In genomic region chr17:80279895-80280294, GRCh38 we compare ENCODE assay signal across 9 cellular contexts. TPM values are rescaled to one million over a fixed set of nuclear protein-coding genes. Genes with fewer than 3 reads are reported as not detected.
DNase-seq lines count a peak whose midpoint lies in the region; ATAC-seq and FAIRE-seq lines count a peak whose summit lies in the region.
"Had no signal": no experiment of that assay in that cellular context is flagged by ENCODE, and none has a peak within 500 bp of the region (broad histone marks: within the 10 kb centered on the region; RNA-seq: fewer than 3 reads in every experiment).

No MANE protein-coding gene starts in this region.

- ATAC-seq in activated naive CD8-positive, alpha-beta T cell treated with anti-CD3 and anti-CD28 coated beads, Interleukin-2, amount 50 U/mL, for 24 hours: no peak
- ATAC-seq in Right ventricle myocardium superior (ENCODE audit: poor library complexity) (peak; percentile 79), sciatic nerve (peak; percentile 90), HG02852 (IDR thresholded peaks at IDR 0.05; ENCODE audit: unreplicated experiment) (no peak)
- ATAC-seq in activated CD4-positive, CD25-positive, alpha-beta regulatory T cell treated with anti-CD3 and anti-CD28 coated beads, Interleukin-2, amount 50 U/mL, for 24 hours: no peak
- ATAC-seq: body of pancreas had no signal

- H3K4me1 Mint-ChIP-seq in activated naive CD8-positive, alpha-beta T cell treated with anti-CD3 and anti-CD28 coated beads, Interleukin-2, amount 50 U/mL, for 24 hours: peaks cover 22% of the 10 kb centered on the region

- no peak for FAIRE-seq in frontal cortex (lab: Jason Lieb, UNC)

- H3K4me3 Mint-ChIP-seq in activated naive CD8-positive, alpha-beta T cell treated with anti-CD3 and anti-CD28 coated beads, Interleukin-2, amount 50 U/mL, for 24 hours: no peak overlapping the region

- no peaks in the 10 kb centered on the region for H3K27me3 Mint-ChIP-seq in activated naive CD8-positive, alpha-beta T cell treated with anti-CD3 and anti-CD28 coated beads, Interleukin-2, amount 50 U/mL, for 24 hours

- H3K27ac Mint-ChIP-seq in activated naive CD8-positive, alpha-beta T cell treated with anti-CD3 and anti-CD28 coated beads, Interleukin-2, amount 50 U/mL, for 24 hours: peak overlapping the region; percentile 68

- no peak overlapping the region for H3K27ac ChIP-seq in caudate nucleus (ENCODE audit: low read depth, low read length)
- H3K27ac ChIP-seq: body of pancreas had no signal

- DNase-seq in COLO829 (ENCODE audit: low spot score): peak; percentile 91
- DNase-seq in activated naive CD8-positive, alpha-beta T cell treated with anti-CD3 and anti-CD28 coated beads, Interleukin-2, amount 50 U/mL, for 24 hours: no peak
- DNase-seq in Right ventricle myocardium superior: peak; percentile 84
- DNase-seq in sciatic nerve (ENCODE audit: low spot score): peak; percentile 78
- no peak for DNase-seq in frontal cortex (ENCODE audit: low spot score in 2 of 2)
- DNase-seq in caudate nucleus (lab: John Stamatoyannopoulos, UW): no peak

- no peaks in the 10 kb centered on the region for H3K9me3 Mint-ChIP-seq in activated naive CD8-positive, alpha-beta T cell treated with anti-CD3 and anti-CD28 coated beads, Interleukin-2, amount 50 U/mL, for 24 hours

- intact Hi-C loops in Right ventricle myocardium superior (cut with DNase I) (no loop called here), sciatic nerve (cut with DNase I) (no loop called here)

- peaks cover 23% of the 10 kb centered on the region for H3K36me3 Mint-ChIP-seq in activated naive CD8-positive, alpha-beta T cell treated with anti-CD3 and anti-CD28 coated beads, Interleukin-2, amount 50 U/mL, for 24 hours (ENCODE audit: low read depth)

RNA-seq across cellular contexts. Expression of gene RNF213, which starts 19.2 kb away (rescaled TPM):
- total RNA-seq in Right ventricle myocardium superior: 29.9 TPM
- total RNA-seq in sciatic nerve: 178 TPM
- 12.2 TPM for total RNA-seq in frontal cortex

RNA-seq across cellular contexts. Expression of gene SLC26A11, which starts 59.7 kb away (rescaled TPM):
- total RNA-seq in Right ventricle myocardium superior (5.1 TPM), sciatic nerve (35.9 TPM), frontal cortex (9.8 TPM)

RNA-seq across cellular contexts. Expression of gene SGSH, which starts 59.8 kb away (rescaled TPM):
- 13.4 TPM for total RNA-seq in Right ventricle myocardium superior
- 46.8 TPM for total RNA-seq in sciatic nerve
- total RNA-seq in frontal cortex: 3.7 TPM

Comparison
In these comparisons a context has a peak if more than half of its experiments do, and no peak if none do; other contexts are left out.
1. DNase-seq: peak in COLO829 (single experiment), Right ventricle myocardium superior (single experiment) and sciatic nerve (single experiment); none in activated naive CD8-positive, alpha-beta T cell treated with anti-CD3 and anti-CD28 coated beads, Interleukin-2, amount 50 U/mL, for 24 hours (single experiment), frontal cortex (0 of 2) and caudate nucleus (0 of 61).
2. ATAC-seq: peak in Right ventricle myocardium superior (single experiment) and sciatic nerve (single experiment); none in activated naive CD8-positive, alpha-beta T cell treated with anti-CD3 and anti-CD28 coated beads, Interleukin-2, amount 50 U/mL, for 24 hours (single experiment), activated CD4-positive, CD25-positive, alpha-beta regulatory T cell treated with anti-CD3 and anti-CD28 coated beads, Interleukin-2, amount 50 U/mL, for 24 hours (0 of 2) and HG02852 (single experiment).